Comparison of ENCODE assay signal across 9 cellular contexts in the genomic region with DNA sequence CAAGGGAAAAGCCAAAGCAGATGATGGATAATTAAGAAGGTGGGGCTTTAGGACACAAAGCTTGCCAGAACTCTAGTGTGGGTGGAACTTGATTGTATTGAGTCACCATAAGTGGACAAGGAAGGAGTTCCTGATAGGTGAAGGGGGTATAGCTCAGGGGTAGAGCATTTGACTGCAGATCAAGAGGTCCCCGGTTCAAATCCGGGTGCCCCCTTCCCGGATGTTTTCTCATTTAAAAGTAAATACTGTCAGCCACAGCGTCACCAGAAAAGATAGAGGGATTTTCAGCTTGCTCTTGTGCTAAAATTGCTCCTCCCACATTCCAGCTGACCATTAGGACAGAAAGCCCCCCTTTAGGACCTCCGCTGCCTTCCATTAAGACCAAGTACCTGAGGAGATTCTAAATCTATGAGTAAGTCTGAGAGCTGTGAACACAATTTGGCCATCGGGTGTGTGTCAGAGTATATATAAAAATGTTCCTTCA. TPM values are rescaled to one million over a fixed set of nuclear protein-coding genes. Genes with fewer than 3 reads are reported as not detected.
DNase-seq lines count a peak whose midpoint lies in the region; ATAC-seq and TF ChIP-seq lines count a peak whose summit lies in the region.
"Had no signal": no experiment of that assay in that cellular context is flagged by ENCODE, and none has a peak within 500 bp of the region (broad histone marks: within the 10 kb centered on the region; RNA-seq: fewer than 3 reads in every experiment).

No MANE protein-coding gene starts in this region.

- no peaks in the 10 kb centered on the region for H3K36me3 ChIP-seq in RWPE2 (ENCODE audit: low read depth)

- DNase-seq in AG10803 (ENCODE audit: low read depth) (peak; percentile 79), HFFc6 (peak; percentile 93), RWPE2 (ENCODE audit: low spot score) (no peak), foreskin fibroblast (peak; percentile 84 to 92), NOMO-1 treated with DMSO at 0.1 percent for 48 hours (lab: John Stamatoyannopoulos, UW; ENCODE audit: unreplicated experiment) (no peak), osteocyte (ENCODE audit: extremely low spot score, unreplicated experiment) (no peak)

- H3K4me3 Mint-ChIP-seq in HFFc6 (peak overlapping the region; percentile 32; the same call in 1 of the 2 replicates), osteocyte (ENCODE audit: unreplicated experiment) (no peak overlapping the region)
- H3K4me3 Mint-ChIP-seq: T-helper 2 cell treated with Interferon-gamma antibody and Interleukin-4, amounts not matched to agents 5 μg/mL and 100 μg/mL, for 36 hours had no signal

- no peaks in the 10 kb centered on the region for H3K27me3 ChIP-seq in RWPE2 (ENCODE audit: insufficient read depth, poor library complexity, severe bottlenecking)

- peaks cover 8% of the 10 kb centered on the region for H3K27me3 Mint-ChIP-seq in HFFc6 (ENCODE audit: insufficient read depth)
- H3K27me3 Mint-ChIP-seq in osteocyte (ENCODE audit: unreplicated experiment) = no peaks in the 10 kb centered on the region

- no peaks in the 10 kb centered on the region for H3K9me3 ChIP-seq in RWPE2 (ENCODE audit: severe bottlenecking)

- H3K4me3 ChIP-seq in AG10803 (ENCODE audit: low read length) = no peak overlapping the region
- no peak overlapping the region for H3K4me3 ChIP-seq in RWPE2 (ENCODE audit: severe bottlenecking)
- H3K4me3 ChIP-seq in foreskin fibroblast (ENCODE audit: low read depth in 1 of 2, low read length in 2 of 2) = no peak overlapping the region

- H3K27ac Mint-ChIP-seq in HFFc6 (peak overlapping the region; percentile 51), osteocyte (ENCODE audit: unreplicated experiment) (no peak overlapping the region)
- H3K27ac Mint-ChIP-seq: T-helper 2 cell treated with Interferon-gamma antibody and Interleukin-4, amounts not matched to agents 5 μg/mL and 100 μg/mL, for 36 hours had no signal

- peak; percentile 56 for ATAC-seq in RWPE2 (ENCODE audit: low read depth)
- ATAC-seq in HG02840 (IDR thresholded peaks at IDR 0.05; ENCODE audit: low FRiP score, unreplicated experiment) = no peak
- ATAC-seq in HG03108 (IDR thresholded peaks at IDR 0.05; ENCODE audit: unreplicated experiment) = no peak

- TF ChIP-seq CTCF in AG10803 (conservative IDR thresholded peaks at IDR 0.05; ENCODE audit: low read length) (no peak), HFFc6 (IDR thresholded peaks at IDR 0.05) (no peak), RWPE2 (IDR thresholded peaks at IDR 0.05; ENCODE audit: poor library complexity, severe bottlenecking) (no peak), foreskin fibroblast (IDR thresholded peaks at IDR 0.05; ENCODE audit: low read depth, low read length) (no peak), osteocyte (IDR thresholded peaks at IDR 0.05) (no peak)

- H3K9me3 Mint-ChIP-seq in HFFc6 = 0 out of 2 replicates have a peak, but pooled peaks cover 4% of the 10 kb centered on the region
- H3K9me3 Mint-ChIP-seq in osteocyte (ENCODE audit: unreplicated experiment) = no peaks in the 10 kb centered on the region
- H3K9me3 Mint-ChIP-seq: T-helper 2 cell treated with Interferon-gamma antibody and Interleukin-4, amounts not matched to agents 5 μg/mL and 100 μg/mL, for 36 hours had no signal

- H3K36me3 Mint-ChIP-seq in HFFc6 (ENCODE audit: low read depth) (peaks cover 25% of the 10 kb centered on the region), osteocyte (ENCODE audit: unreplicated experiment) (peaks cover 25% of the 10 kb centered on the region)

- H3K4me1 Mint-ChIP-seq in HFFc6 (ENCODE audit: low read depth) (peaks cover 37% of the 10 kb centered on the region), osteocyte (ENCODE audit: unreplicated experiment) (peaks cover 9% of the 10 kb centered on the region)

- H3K27ac ChIP-seq in RWPE2 (ENCODE audit: poor library complexity, severe bottlenecking) = peak overlapping the region; percentile 88

- H3K4me1 ChIP-seq in RWPE2 (ENCODE audit: insufficient read depth, poor library complexity, severe bottlenecking) = peaks cover 29% of the 10 kb centered on the region

RNA-seq across cellular contexts. Expression of a gene that starts 36.6 kb away (rescaled TPM):
- 10 to 100 TPM; 14.4 to 20.0 (median 16.2) TPM for total RNA-seq in HFFc6 (2021; fragmentation: NEBNext Ultra II Directional; extraction: Animal tissue kit (Norgen Biotek cat#: 25700))
- 14.3 and 17.5 TPM in 2 replicates for total RNA-seq in osteocyte

Comparison
In these comparisons a context has a peak if more than half of its experiments do, and no peak if none do; other contexts are left out.
1. DNase-seq: peak in AG10803 (single experiment), HFFc6 (single experiment) and foreskin fibroblast (2 of 2); none in RWPE2 (single experiment), NOMO-1 treated with DMSO at 0.1 percent for 48 hours (single experiment) and osteocyte (single experiment).